Comparison of ENCODE assay signal across 37 cellular contexts in genomic region chr22:20985720-20986119, GRCh38. TPM values are rescaled to one million over a fixed set of nuclear protein-coding genes. Genes with fewer than 3 reads are reported as not detected.
"Had no signal": no experiment of that assay in that cellular context is flagged by ENCODE, and none has a peak within 500 bp of the region (broad histone marks: within the 10 kb centered on the region; RNA-seq: fewer than 3 reads in every experiment).

No MANE protein-coding gene starts in this region.

- H3K9me3 Mint-ChIP-seq: activated B cell treated with CpG ODN at 0.5 μM for 24 hours; activated CD4-positive, alpha-beta memory T cell treated with anti-CD3 and anti-CD28 coated beads for 36 hours; activated CD4-positive, alpha-beta T cell treated with anti-CD3 and anti-CD28 coated beads, Interleukin-2, amount 10 ng/mL, durations not matched to agents 24 days and 14 days; activated naive CD4-positive, alpha-beta T cell treated with anti-CD3 and anti-CD28 coated beads, Interleukin-2, amount 10 ng/mL, durations not matched to agents 7 days and 5 days; activated naive CD4-positive, alpha-beta T cell treated with anti-CD3 and anti-CD28 coated beads, Interleukin-2, amount 50 U/mL, for 24 hours; activated naive CD8-positive, alpha-beta T cell treated with anti-CD3 and anti-CD28 coated beads, Interleukin-2, amount 10 ng/mL, durations not matched to agents 7 days and 5 days; activated naive CD8-positive, alpha-beta T cell treated with anti-CD3 and anti-CD28 coated beads, Interleukin-2, amount 50 U/mL, for 24 hours; activated T-cell treated with anti-CD3 and anti-CD28 coated beads, Interleukin-2, amount 50 U/mL, for 24 hours; activated T-helper 2 cell treated with anti-CD3 and anti-CD28 coated beads, Interferon-gamma antibody, Interleukin-2, Interleukin-4, amounts not matched to agents 10 μg/mL and 5 μg/mL and 100 μg/mL, durations not matched to agents 14 hours and 24 hours and 36 hours; T-cell; T-helper 2 cell treated with Interferon-gamma antibody and Interleukin-4, amounts not matched to agents 5 μg/mL and 100 μg/mL, for 36 hours had no signal

- H3K9me3 ChIP-seq: ascending aorta, body of pancreas, breast epithelium had no signal

- H3K36me3 ChIP-seq: breast epithelium had no signal

- H3K27me3 Mint-ChIP-seq: activated B cell treated with CpG ODN at 0.5 μM for 24 hours; activated CD4-positive, alpha-beta memory T cell treated with anti-CD3 and anti-CD28 coated beads for 36 hours; activated CD4-positive, alpha-beta T cell treated with anti-CD3 and anti-CD28 coated beads, Interleukin-2, amount 10 ng/mL, durations not matched to agents 24 days and 14 days; activated CD8-positive, alpha-beta memory T cell treated with anti-CD3 and anti-CD28 coated beads, Interleukin-2, amount 10 ng/mL, durations not matched to agents 7 days and 5 days; activated naive CD4-positive, alpha-beta T cell treated with anti-CD3 and anti-CD28 coated beads, Interleukin-2, amount 10 ng/mL, durations not matched to agents 7 days and 5 days; activated naive CD4-positive, alpha-beta T cell treated with anti-CD3 and anti-CD28 coated beads, Interleukin-2, amount 50 U/mL, for 24 hours; activated naive CD8-positive, alpha-beta T cell; activated naive CD8-positive, alpha-beta T cell treated with anti-CD3 and anti-CD28 coated beads, Interleukin-2, amount 10 ng/mL, durations not matched to agents 7 days and 5 days; activated naive CD8-positive, alpha-beta T cell treated with anti-CD3 and anti-CD28 coated beads, Interleukin-2, amount 50 U/mL, for 24 hours; activated T-cell treated with anti-CD3 and anti-CD28 coated beads, Interleukin-2, amount 50 U/mL, for 24 hours; T-cell had no signal

- H3K27ac ChIP-seq: ascending aorta, body of pancreas, brain microvascular endothelial cell, breast epithelium, VCaP had no signal

- FAIRE-seq: TTC549 had no signal

- H3K4me3 Mint-ChIP-seq: activated B cell treated with CpG ODN at 0.5 μM for 24 hours; activated CD4-positive, alpha-beta memory T cell treated with anti-CD3 and anti-CD28 coated beads for 36 hours; activated CD4-positive, alpha-beta T cell treated with anti-CD3 and anti-CD28 coated beads, Interleukin-2, amount 10 ng/mL, durations not matched to agents 24 days and 14 days; activated CD8-positive, alpha-beta memory T cell treated with anti-CD3 and anti-CD28 coated beads, Interleukin-2, amount 10 ng/mL, durations not matched to agents 7 days and 5 days; activated CD8-positive, alpha-beta T cell treated with anti-CD3 and anti-CD28 coated beads, Interleukin-2, amount 10 ng/mL, durations not matched to agents 7 days and 5 days; activated naive CD4-positive, alpha-beta T cell treated with anti-CD3 and anti-CD28 coated beads, Interleukin-2, amount 10 ng/mL, durations not matched to agents 7 days and 5 days; activated naive CD4-positive, alpha-beta T cell treated with anti-CD3 and anti-CD28 coated beads, Interleukin-2, amount 50 U/mL, for 24 hours; activated naive CD8-positive, alpha-beta T cell; activated naive CD8-positive, alpha-beta T cell treated with anti-CD3 and anti-CD28 coated beads, Interleukin-2, amount 10 ng/mL, durations not matched to agents 7 days and 5 days; activated naive CD8-positive, alpha-beta T cell treated with anti-CD3 and anti-CD28 coated beads, Interleukin-2, amount 50 U/mL, for 24 hours; activated T-cell treated with anti-CD3 and anti-CD28 coated beads, Interleukin-2, amount 50 U/mL, for 24 hours; T-cell; T-helper 2 cell treated with Interferon-gamma antibody and Interleukin-4, amounts not matched to agents 5 μg/mL and 100 μg/mL, for 36 hours had no signal

- ATAC-seq: activated CD8-positive, alpha-beta memory T cell treated with anti-CD3 and anti-CD28 coated beads, Interleukin-2, amount 10 ng/mL, durations not matched to agents 7 days and 5 days; activated CD8-positive, alpha-beta T cell treated with anti-CD3 and anti-CD28 coated beads, Interleukin-2, amount 10 ng/mL, durations not matched to agents 7 days and 5 days; activated naive CD8-positive, alpha-beta T cell treated with anti-CD3 and anti-CD28 coated beads, Interleukin-2, amount 50 U/mL, for 24 hours; body of pancreas; T-cell had no signal

- H3K4me3 ChIP-seq: ascending aorta, body of pancreas, breast epithelium had no signal

- DNase-seq: activated B cell treated with CpG ODN at 0.5 μM for 24 hours; activated CD4-positive, alpha-beta memory T cell treated with anti-CD3 and anti-CD28 coated beads for 36 hours; activated CD4-positive, alpha-beta T cell treated with anti-CD3 and anti-CD28 coated beads for 4 hours; activated CD4-positive, alpha-beta T cell treated with anti-CD3 and anti-CD28 coated beads, Interleukin-2, amount 10 ng/mL, durations not matched to agents 24 days and 14 days; activated CD4-positive, alpha-beta T cell treated with anti-CD3 and anti-CD28 coated beads, Interleukin-2, amount 50 U/mL, for 1 hour; activated CD4-positive, alpha-beta T cell treated with anti-CD3 and anti-CD28 coated beads, Interleukin-2, amount 50 U/mL, for 4 hours; activated CD4-positive, CD25-positive, alpha-beta regulatory T cell treated with anti-CD3 and anti-CD28 coated beads, Interleukin-2, amount 50 U/mL, for 72 hours; activated CD8-positive, alpha-beta memory T cell treated with anti-CD3 and anti-CD28 coated beads for 24 hours; activated CD8-positive, alpha-beta memory T cell treated with anti-CD3 and anti-CD28 coated beads, Interleukin-2, amount 10 ng/mL, durations not matched to agents 7 days and 5 days; activated CD8-positive, alpha-beta memory T cell treated with anti-CD3 and anti-CD28 coated beads, Interleukin-2, amount 50 U/mL, for 48 hours; activated CD8-positive, alpha-beta T cell treated with anti-CD3 and anti-CD28 coated beads, Interleukin-2, amount 10 ng/mL, durations not matched to agents 7 days and 5 days; activated effector memory CD4-positive, alpha-beta T cell treated with Interleukin-2 at 50 U/mL for 16 hours; activated gamma-delta T cell; activated naive CD4-positive, alpha-beta T cell treated with anti-CD3 and anti-CD28 coated beads, Interleukin-2, amount 10 ng/mL, durations not matched to agents 7 days and 5 days; activated naive CD4-positive, alpha-beta T cell treated with Interleukin-2 at 50 U/mL for 16 hours; activated naive CD8-positive, alpha-beta T cell treated with anti-CD3 and anti-CD28 coated beads, Interleukin-2, amount 10 ng/mL, durations not matched to agents 7 days and 5 days; activated naive CD8-positive, alpha-beta T cell treated with anti-CD3 and anti-CD28 coated beads, Interleukin-2, amount 50 U/mL, for 24 hours; activated T-cell treated with anti-CD3 and anti-CD28 coated beads, Interleukin-2, amount 50 U/mL, for 24 hours; activated T-cell treated with anti-CD3 and anti-CD28 coated beads, Interleukin-2, amount 50 U/mL, for 48 hours; amygdala; anterior cingulate cortex; body of pancreas; brain microvascular endothelial cell; central memory CD4-positive, alpha-beta T cell; T-cell; T-helper 2 cell; T-helper 9 cell had no signal

- H3K27me3 ChIP-seq: ascending aorta, body of pancreas, brain microvascular endothelial cell, breast epithelium had no signal

- H3K27ac Mint-ChIP-seq: activated B cell treated with CpG ODN at 0.5 μM for 24 hours; activated CD4-positive, alpha-beta memory T cell treated with anti-CD3 and anti-CD28 coated beads for 36 hours; activated CD4-positive, alpha-beta T cell treated with anti-CD3 and anti-CD28 coated beads, Interleukin-2, amount 10 ng/mL, durations not matched to agents 24 days and 14 days; activated CD8-positive, alpha-beta memory T cell treated with anti-CD3 and anti-CD28 coated beads, Interleukin-2, amount 10 ng/mL, durations not matched to agents 7 days and 5 days; activated CD8-positive, alpha-beta T cell treated with anti-CD3 and anti-CD28 coated beads, Interleukin-2, amount 10 ng/mL, durations not matched to agents 7 days and 5 days; activated naive CD4-positive, alpha-beta T cell treated with anti-CD3 and anti-CD28 coated beads, Interleukin-2, amount 10 ng/mL, durations not matched to agents 7 days and 5 days; activated naive CD4-positive, alpha-beta T cell treated with anti-CD3 and anti-CD28 coated beads, Interleukin-2, amount 50 U/mL, for 24 hours; activated naive CD8-positive, alpha-beta T cell; activated naive CD8-positive, alpha-beta T cell treated with anti-CD3 and anti-CD28 coated beads, Interleukin-2, amount 10 ng/mL, durations not matched to agents 7 days and 5 days; activated naive CD8-positive, alpha-beta T cell treated with anti-CD3 and anti-CD28 coated beads, Interleukin-2, amount 50 U/mL, for 24 hours; activated T-cell treated with anti-CD3 and anti-CD28 coated beads, Interleukin-2, amount 50 U/mL, for 24 hours; activated T-helper 2 cell treated with anti-CD3 and anti-CD28 coated beads, Interferon-gamma antibody, Interleukin-2, Interleukin-4, amounts not matched to agents 10 μg/mL and 5 μg/mL and 100 μg/mL, durations not matched to agents 14 hours and 24 hours and 36 hours; T-cell; T-helper 2 cell treated with Interferon-gamma antibody and Interleukin-4, amounts not matched to agents 5 μg/mL and 100 μg/mL, for 36 hours had no signal

RNA-seq across cellular contexts. Expression of gene AIFM3, which starts 18.7 kb away (rescaled TPM):
- total RNA-seq: activated CD4-positive, alpha-beta memory T cell treated with anti-CD3 and anti-CD28 coated beads for 36 hours; ascending aorta; T-helper 1 cell treated with Interleukin-12 subunit alpha and Interleukin-12 subunit beta and Interleukin-4 antibody, amounts not matched to agents 30 ng/mL and 1 ng/mL, for 36 hours had no signal

RNA-seq across cellular contexts. Expression of gene P2RX6, which starts 29.2 kb away (rescaled TPM):
- total RNA-seq: activated CD4-positive, alpha-beta memory T cell treated with anti-CD3 and anti-CD28 coated beads for 36 hours; activated CD4-positive, alpha-beta T cell treated with anti-CD3 and anti-CD28 coated beads, Interleukin-2, amount 10 ng/mL, durations not matched to agents 24 days and 14 days; ascending aorta; body of pancreas had no signal

RNA-seq across cellular contexts. Expression of gene SLC7A4, which starts 46.6 kb away (rescaled TPM):
- total RNA-seq: activated B cell treated with CpG ODN at 0.5 μM for 24 hours; activated CD4-positive, alpha-beta memory T cell treated with anti-CD3 and anti-CD28 coated beads for 36 hours; activated CD4-positive, alpha-beta T cell treated with anti-CD3 and anti-CD28 coated beads, Interleukin-2, amount 10 ng/mL, durations not matched to agents 24 days and 14 days; cardiac septum; T-helper 1 cell treated with Interleukin-12 subunit alpha and Interleukin-12 subunit beta and Interleukin-4 antibody, amounts not matched to agents 30 ng/mL and 1 ng/mL, for 36 hours had no signal
